Comparison of ENCODE assay signal across 22 cellular contexts in the genomic region with DNA sequence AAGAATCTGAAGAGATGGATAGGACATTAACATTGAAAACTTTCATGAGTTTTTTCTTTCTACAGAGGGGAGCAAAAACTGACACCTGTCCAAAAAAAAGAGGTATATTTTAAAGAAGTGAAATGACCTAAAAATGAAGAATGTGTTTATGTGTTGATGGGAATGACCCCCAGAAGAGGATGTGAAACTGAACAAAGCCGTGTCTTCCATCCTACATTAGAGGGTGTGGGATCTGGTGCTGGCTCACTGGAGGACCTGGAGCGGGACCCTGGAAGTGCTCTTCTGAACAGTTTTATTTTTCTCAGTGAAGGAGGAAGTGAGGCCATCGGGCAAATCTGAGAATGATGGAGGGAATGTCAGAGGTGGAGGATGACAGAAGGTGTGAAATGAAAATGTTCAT.
"Had no signal": no experiment of that assay in that cellular context is flagged by ENCODE, and none has a peak within 500 bp of the region (broad histone marks: within the 10 kb centered on the region; RNA-seq: fewer than 3 reads in every experiment).

No MANE protein-coding gene starts in this region.

- DNase-seq: activated CD4-positive, alpha-beta T cell treated with anti-CD3 and anti-CD28 coated beads for 48 hours; activated CD4-positive, alpha-beta T cell treated with anti-CD3 and anti-CD28 coated beads, Interleukin-2, amount 50 U/mL, for 4 hours; activated CD4-positive, CD25-positive, alpha-beta regulatory T cell treated with anti-CD3 and anti-CD28 coated beads, Interleukin-2, amount 50 U/mL, for 72 hours; activated CD8-positive, alpha-beta memory T cell treated with anti-CD3 and anti-CD28 coated beads, Interleukin-2, amount 50 U/mL, for 48 hours; activated CD8-positive, alpha-beta T cell treated with anti-CD3 and anti-CD28 coated beads, Interleukin-2, amount 10 ng/mL, durations not matched to agents 7 days and 5 days; activated effector memory CD4-positive, alpha-beta T cell treated with Interleukin-2 at 50 U/mL for 16 hours; activated naive CD4-positive, alpha-beta T cell; activated T-cell treated with anti-CD3 and anti-CD28 coated beads, Interleukin-2, amount 50 U/mL, for 1 hour; aorta; caudate nucleus; Kasumi-1; KBM-7; NCI-H1092; NCI-H1417; NCI-H1694; NCI-H2029 treated with DMSO at 0.1 percent for 48 hours; NCI-H510A treated with DMSO at 0.1 percent for 48 hours; SIG-M5; T-helper 1 cell had no signal

- H3K4me3 ChIP-seq: breast epithelium had no signal

- H3K9me3 ChIP-seq: breast epithelium had no signal

- H3K36me3 ChIP-seq: breast epithelium had no signal

- ATAC-seq: activated CD8-positive, alpha-beta T cell treated with anti-CD3 and anti-CD28 coated beads, Interleukin-2, amount 10 ng/mL, durations not matched to agents 7 days and 5 days had no signal

- H3K4me1 Mint-ChIP-seq: activated naive CD4-positive, alpha-beta T cell treated with anti-CD3 and anti-CD28 coated beads, Interleukin-2, amount 50 U/mL, for 24 hours had no signal

- H3K4me1 ChIP-seq: breast epithelium had no signal

- H3K27ac Mint-ChIP-seq: activated CD8-positive, alpha-beta T cell treated with anti-CD3 and anti-CD28 coated beads, Interleukin-2, amount 10 ng/mL, durations not matched to agents 7 days and 5 days; activated naive CD4-positive, alpha-beta T cell treated with anti-CD3 and anti-CD28 coated beads, Interleukin-2, amount 50 U/mL, for 24 hours; activated T-helper 1 cell treated with anti-CD3 and anti-CD28 coated beads, Interleukin-12 subunit alpha, Interleukin-12 subunit beta, Interleukin-2, Interleukin-4 antibody, amounts not matched to agents 30 ng/mL and 10 ng/mL and 1 ng/mL, durations not matched to agents 14 hours and 24 hours and 36 hours had no signal

- H3K4me3 Mint-ChIP-seq: activated CD8-positive, alpha-beta T cell treated with anti-CD3 and anti-CD28 coated beads, Interleukin-2, amount 10 ng/mL, durations not matched to agents 7 days and 5 days; activated naive CD4-positive, alpha-beta T cell treated with anti-CD3 and anti-CD28 coated beads, Interleukin-2, amount 50 U/mL, for 24 hours; activated T-helper 1 cell treated with anti-CD3 and anti-CD28 coated beads, Interleukin-12 subunit alpha, Interleukin-12 subunit beta, Interleukin-2, Interleukin-4 antibody, amounts not matched to agents 30 ng/mL and 10 ng/mL and 1 ng/mL, durations not matched to agents 14 hours and 24 hours and 36 hours had no signal

- H3K9me3 Mint-ChIP-seq: activated T-helper 1 cell treated with anti-CD3 and anti-CD28 coated beads, Interleukin-12 subunit alpha, Interleukin-12 subunit beta, Interleukin-2, Interleukin-4 antibody, amounts not matched to agents 30 ng/mL and 10 ng/mL and 1 ng/mL, durations not matched to agents 14 hours and 24 hours and 36 hours had no signal

- H3K27ac ChIP-seq: breast epithelium had no signal

- H3K36me3 Mint-ChIP-seq: activated naive CD4-positive, alpha-beta T cell treated with anti-CD3 and anti-CD28 coated beads, Interleukin-2, amount 50 U/mL, for 24 hours had no signal
